In genomic region chr3:177729939-177730700, GRCh38 we compare ENCODE assay signal across 12 cellular contexts.
A peak's percentile ranks its signal among the peaks of the same experiment; 100 is the strongest.
DNase-seq lines count a peak whose midpoint lies in the region; ATAC-seq and TF ChIP-seq lines count a peak whose summit lies in the region.
"Had no signal": no experiment of that assay in that cellular context is flagged by ENCODE, and none has a peak within 500 bp of the region (broad histone marks: within the 10 kb centered on the region; RNA-seq: fewer than 3 reads in every experiment).

No MANE protein-coding gene starts in this region.

- H3F3A ChIP-seq in PC-3 (ENCODE audit: low read length, unreplicated experiment), result no peaks in the 10 kb centered on the region

- WGBS in adrenal gland, 4 donors, result 57 to 76% (median 67%) methylated on average over 14 of the region's 14 CpGs
- 59 to 65% methylated on average over 14 of the region's 14 CpGs for WGBS in thyroid gland, 2 donors

- H3K79me2 ChIP-seq in PC-3 (ENCODE audit: low read length), result no peaks in the 10 kb centered on the region

- no peak overlapping the region for H3K4me2 ChIP-seq in PC-3 (ENCODE audit: low read length)

- no peaks in the 10 kb centered on the region for H3K9me3 ChIP-seq in adrenal gland (replicated peaks in 1 of 3)
- H3K9me3 ChIP-seq in right atrium auricular region, result no peaks in the 10 kb centered on the region
- no peaks in the 10 kb centered on the region for H3K9me3 ChIP-seq in thyroid gland
- H3K9me3 ChIP-seq in PC-3 (ENCODE audit: low read length), result no peaks in the 10 kb centered on the region

- H3K36me3 ChIP-seq in adrenal gland (replicated peaks in 1 of 2) (no peaks in the 10 kb centered on the region), right atrium auricular region (no peaks in the 10 kb centered on the region), thyroid gland (no peaks in the 10 kb centered on the region), PC-3 (ENCODE audit: low read depth, low read length) (no peaks in the 10 kb centered on the region)

- TF ChIP-seq POLR2A in adrenal gland (IDR thresholded peaks at IDR 0.05) (no peak), thyroid gland (IDR thresholded peaks at IDR 0.05) (no peak)

- no peak overlapping the region for H3K4me3 ChIP-seq in adrenal gland
- H3K4me3 ChIP-seq in right atrium auricular region, result no peak overlapping the region
- no peak overlapping the region for H3K4me3 ChIP-seq in thyroid gland (replicated peaks in 1 of 3)
- H3K4me3 ChIP-seq in PC-3 (ENCODE audit: low read length), result no peak overlapping the region

- ATAC-seq in PC-3, result no peak
- ATAC-seq: activated CD8-positive, alpha-beta T cell treated with anti-CD3 and anti-CD28 coated beads, Interleukin-2, amount 10 ng/mL, durations not matched to agents 7 days and 5 days had no signal

- no peaks in the 10 kb centered on the region for H3K9me2 ChIP-seq in PC-3 (replicated peaks; ENCODE audit: low read length)

- intact Hi-C loops in adrenal gland (cut with DNase I) (no loop called here), thyroid gland (cut with DNase I) (no loop called here), PC-3 (cut with micrococcal nuclease) (no loop called here)

- CTCF ChIA-PET in PC-3 (lab: Charles Lee), result no interaction called here

- H3K4me1 ChIP-seq in adrenal gland (replicated peaks in 1 of 2) (peaks cover 0 to 20% of the 10 kb centered on the region in 2 donors), right atrium auricular region (peaks cover 0 to 27% of the 10 kb centered on the region in 2 donors), thyroid gland (peaks cover 27 to 30% of the 10 kb centered on the region in 2 donors), PC-3 (ENCODE audit: insufficient read depth, low read length) (peaks cover 13% of the 10 kb centered on the region)

- BruUV-seq in PC-3 (replicated peaks; lab: Mats Ljungman, UMichigan), result no TSS peak

- H2AFZ ChIP-seq in PC-3 (ENCODE audit: low read length), result no peak overlapping the region

- no peaks in the 10 kb centered on the region for H4K20me1 ChIP-seq in PC-3 (ENCODE audit: low read length)

- H3K27me3 ChIP-seq in adrenal gland (no peaks in the 10 kb centered on the region), right atrium auricular region (no peaks in the 10 kb centered on the region), thyroid gland (no peaks in the 10 kb centered on the region), PC-3 (ENCODE audit: low read length) (no peaks in the 10 kb centered on the region)

- TF ChIP-seq CTCF in adrenal gland (IDR thresholded peaks at IDR 0.05) (no peak), right atrium auricular region (IDR thresholded peaks at IDR 0.05) (no peak), thyroid gland (IDR thresholded peaks at IDR 0.05) (no peak), PC-3 (conservative IDR thresholded peaks at IDR 0.05; ENCODE audit: low read depth, low read length) (no peak)

- DNase-seq in NCI-H128 (lab: John Stamatoyannopoulos, UW; ENCODE audit: unreplicated experiment), result peak; percentile 44
- peak in 5 of 7 donors; percentile 7 to 63 (median 16) for DNase-seq in adrenal gland
- peak; percentile 65 for DNase-seq in right atrium auricular region (ENCODE audit: low spot score)
- peak; percentile 21 to 36 for DNase-seq in thyroid gland
- DNase-seq in KG1 (lab: John Stamatoyannopoulos, UW), result no peak
- no peak for DNase-seq in PC-3
- no peak for DNase-seq in NCI-H1105 (lab: John Stamatoyannopoulos, UW)
- no peak for DNase-seq in middle frontal gyrus (ENCODE audit: extremely low spot score, low spot score)
- DNase-seq: activated CD8-positive, alpha-beta T cell treated with anti-CD3 and anti-CD28 coated beads, Interleukin-2, amount 10 ng/mL, durations not matched to agents 7 days and 5 days; DMS79 treated with DMSO at 0.1 percent for 48 hours; naive B cell; stimulated activated CD4-positive, alpha-beta T cell treated with anti-CD3 and anti-CD28 coated beads, Interleukin-4, amount 100 ng/mL, for 24 hours had no signal

- POLR2A ChIA-PET in PC-3 (lab: Charles Lee; ENCODE audit: unreplicated experiment), result no interaction called here

- peak overlapping the region in 2 of 5 donors; percentile 10 to 13 for H3K27ac ChIP-seq in adrenal gland
- peak overlapping the region in 1 of 2 donors; percentile 37 for H3K27ac ChIP-seq in right atrium auricular region
- H3K27ac ChIP-seq in thyroid gland, result peak overlapping the region in 2 of 3 donors; percentile 51 to 57
- H3K27ac ChIP-seq in PC-3 (ENCODE audit: low read length), result no peak overlapping the region

- no peak overlapping the region for H3K9ac ChIP-seq in PC-3 (ENCODE audit: low read length)

Comparison
In these comparisons a context has a peak if more than half of its experiments do, and no peak if none do; other contexts are left out.
1. DNase-seq: peak in NCI-H128 (single experiment), adrenal gland (5 of 7), right atrium auricular region (single experiment) and thyroid gland (2 of 2); none in KG1 (single experiment), PC-3 (single experiment), NCI-H1105 (single experiment) and middle frontal gyrus (single experiment).